12 cellular contexts compared by ENCODE assay signal in the genomic region with DNA sequence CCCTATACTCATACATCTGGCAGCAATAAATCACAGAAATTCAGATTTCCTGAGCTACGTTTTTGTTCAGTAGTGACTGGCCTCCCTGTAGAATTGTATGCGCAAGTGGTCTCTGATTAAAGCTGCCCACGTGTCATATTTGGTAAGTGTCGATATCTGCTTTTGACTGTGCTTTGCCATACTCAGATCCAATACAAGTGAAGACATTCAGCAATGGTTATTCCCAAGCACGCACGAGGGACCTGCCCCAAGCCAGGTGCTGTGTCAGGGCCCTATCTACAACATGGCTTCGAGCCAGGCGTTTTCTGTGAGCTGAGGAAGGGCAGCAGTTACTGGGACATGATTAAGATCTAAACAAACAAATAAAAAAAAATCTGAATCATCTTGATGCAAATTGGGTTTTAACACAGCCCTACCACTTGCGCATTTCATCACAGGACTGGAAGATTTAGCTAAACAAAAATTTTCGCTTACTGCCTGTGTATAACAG. TPM values are rescaled to one million over a fixed set of nuclear protein-coding genes. Genes with fewer than 3 reads are reported as not detected.
DNase-seq lines count a peak whose midpoint lies in the region; ATAC-seq and TF ChIP-seq lines count a peak whose summit lies in the region.
"Had no signal": no experiment of that assay in that cellular context is flagged by ENCODE, and none has a peak within 500 bp of the region (broad histone marks: within the 10 kb centered on the region; RNA-seq: fewer than 3 reads in every experiment).

No MANE protein-coding gene starts in this region.

- no peaks in the 10 kb centered on the region for H3K9me3 ChIP-seq in mammary epithelial cell (replicated peaks; ENCODE audit: insufficient read depth, low read length)
- H3K9me3 ChIP-seq in Panc1 (ENCODE audit: control insufficient read depth, insufficient read depth, low read depth, low read length): no peaks in the 10 kb centered on the region
- no peaks in the 10 kb centered on the region for H3K9me3 ChIP-seq in suprapubic skin
- H3K9me3 ChIP-seq: Peyer's patch had no signal

- no peak for TF ChIP-seq EP300 in suprapubic skin (IDR thresholded peaks at IDR 0.05)

- POLR2A ChIA-PET in MCF 10A (lab: Yijun Ruan, JAX) (interaction anchor here (0.6 to 1.4 kb wide), 7 partner anchors 9 to 836 kb away, joined by 3 to 4 read pairs (median 3); no protein-coding TSS in a partner anchor), Panc1 (lab: Charles Lee) (no interaction called here)

- H4K20me1 ChIP-seq in mammary epithelial cell (ENCODE audit: insufficient read depth, low read length): no peaks in the 10 kb centered on the region

- H3K4me1 ChIP-seq in mammary epithelial cell (ENCODE audit: insufficient read depth, low read length) (peaks cover 21% of the 10 kb centered on the region), Panc1 (ENCODE audit: control insufficient read depth, insufficient read depth, low read length) (peaks cover 11% of the 10 kb centered on the region), suprapubic skin (peaks cover 32% of the 10 kb centered on the region)

- 93% methylated on average over 10 of the region's 10 CpGs for WGBS in mammary epithelial cell (ENCODE audit: low coverage, missing lambda C conversion rate)
- WGBS in suprapubic skin: 44% methylated on average over 10 of the region's 10 CpGs

- H3K27me3 ChIP-seq in mammary epithelial cell (ENCODE audit: insufficient read depth, low read length): no peaks in the 10 kb centered on the region
- no peaks in the 10 kb centered on the region for H3K27me3 ChIP-seq in Panc1 (ENCODE audit: control insufficient read depth, insufficient read depth, low read length)
- H3K27me3 ChIP-seq in suprapubic skin: no peaks in the 10 kb centered on the region
- H3K27me3 ChIP-seq: Peyer's patch had no signal

- BruUV-seq in MCF 10A (replicated peaks; lab: Mats Ljungman, UMichigan): no TSS peak
- no TSS peak for BruUV-seq in mammary epithelial cell (replicated peaks; lab: Mats Ljungman, UMichigan)
- BruUV-seq in Panc1 (replicated peaks; lab: Mats Ljungman, UMichigan): no TSS peak

- DNase-seq in MCF 10A (ENCODE audit: unreplicated experiment) (peak; percentile 93), mammary epithelial cell (no peak), Panc1 (ENCODE audit: low read depth, low spot score) (no peak), fibroblast of mammary gland (ENCODE audit: low read depth) (peak; percentile 76), suprapubic skin (ENCODE audit: low spot score in 2 of 2) (peak in 1 of 2 donors; percentile 72), NCI-H1694 (lab: John Stamatoyannopoulos, UW) (no peak)
- DNase-seq: NCI-H1092 treated with DMSO at 0.1 percent for 48 hours, Peyer's patch had no signal

- dilution Hi-C loops in mammary epithelial cell (cut with HindIII; ENCODE audit: low sequenced_read_pairs): no loop called here

- TF ChIP-seq CTCF in MCF 10A (IDR thresholded peaks at IDR 0.05; ENCODE audit: unreplicated experiment): no peak
- TF ChIP-seq CTCF in mammary epithelial cell (conservative IDR thresholded peaks at IDR 0.05 in 1 of 2, IDR thresholded peaks at IDR 0.05 in 1 of 2; ENCODE audit: extremely low read depth in 1 of 2, insufficient read depth in 1 of 2, low read depth in 1 of 2, low read length in 2 of 2): no peak
- TF ChIP-seq CTCF in Panc1 (IDR thresholded peaks at IDR 0.05): no peak
- no peak for TF ChIP-seq CTCF in fibroblast of mammary gland (conservative IDR thresholded peaks at IDR 0.05; ENCODE audit: control insufficient read depth, insufficient read depth, low read depth, low read length)
- no peak for TF ChIP-seq CTCF in suprapubic skin (IDR thresholded peaks at IDR 0.05)

- H2AFZ ChIP-seq in mammary epithelial cell (ENCODE audit: low read depth, low read length): no peak overlapping the region

- intact Hi-C loops in MCF 10A (cut with micrococcal nuclease): no loop called here
- intact Hi-C loops in mammary epithelial cell (cut with micrococcal nuclease): no loop called here
- intact Hi-C loops in Panc1 (cut with micrococcal nuclease; ENCODE audit: unreplicated experiment): no loop called here

- in situ Hi-C loops in mammary epithelial cell (cut with MboI; ENCODE audit: low sequenced_read_pairs in 2 of 2) (no loop called here), Panc1 (cut with HindIII; ENCODE audit: low pct_unique_long_range_greater_than_20kb, low sequenced_read_pairs) (no loop called here)

- H3K79me2 ChIP-seq in mammary epithelial cell (ENCODE audit: insufficient read depth, low read length): no peaks in the 10 kb centered on the region

- H3K27me3 Mint-ChIP-seq in MCF 10A (ENCODE audit: insufficient read depth, unreplicated experiment): no peaks in the 10 kb centered on the region

- no peak for TF ChIP-seq POLR2A in suprapubic skin (IDR thresholded peaks at IDR 0.05)

- H3K9ac ChIP-seq in mammary epithelial cell (ENCODE audit: insufficient read depth, low read length): no peak overlapping the region

- H3K36me3 Mint-ChIP-seq in MCF 10A (ENCODE audit: insufficient read depth, unreplicated experiment): no peaks in the 10 kb centered on the region
- H3K36me3 Mint-ChIP-seq: WTC11 had no signal

- H3K27ac ChIP-seq in mammary epithelial cell (ENCODE audit: insufficient read depth, low read depth, low read length) (no peak overlapping the region), Panc1 (ENCODE audit: low read length) (no peak overlapping the region), suprapubic skin (peak overlapping the region; percentile 39)

- peaks cover 26% of the 10 kb centered on the region for H3K4me1 Mint-ChIP-seq in MCF 10A (ENCODE audit: insufficient read depth, unreplicated experiment)

- no peak overlapping the region for H3K27ac Mint-ChIP-seq in MCF 10A (ENCODE audit: low read depth, unreplicated experiment)
- H3K27ac Mint-ChIP-seq: WTC11 had no signal

- H3K4me3 ChIP-seq in mammary epithelial cell (replicated peaks in 1 of 3; ENCODE audit: insufficient read depth in 1 of 3, low read depth in 2 of 3, low read length in 3 of 3) (no peak overlapping the region), Panc1 (ENCODE audit: low read depth in 2 of 2, low read length in 2 of 2) (no peak overlapping the region), fibroblast of mammary gland (ENCODE audit: control insufficient read depth, low read depth, low read length) (no peak overlapping the region), suprapubic skin (no peak overlapping the region)
- H3K4me3 ChIP-seq: GM12878, Peyer's patch had no signal

- H3K36me3 ChIP-seq in mammary epithelial cell (ENCODE audit: insufficient read depth, low read length) (no peaks in the 10 kb centered on the region), Panc1 (ENCODE audit: control insufficient read depth, insufficient read depth, low read length) (no peaks in the 10 kb centered on the region), suprapubic skin (no peaks in the 10 kb centered on the region)
- H3K36me3 ChIP-seq: Peyer's patch had no signal

- CTCF ChIA-PET in MCF 10A (lab: Yijun Ruan, JAX): interaction anchor here (0.6 to 1.5 kb wide), 4 partner anchors 16 to 25 kb away, joined by 3 to 5 read pairs (median 4); no protein-coding TSS in a partner anchor
- CTCF ChIA-PET in mammary epithelial cell (lab: Charles Lee; ENCODE audit: low non-redundant PET): no interaction called here
- CTCF ChIA-PET in Panc1 (lab: Charles Lee): no interaction called here

- no peaks in the 10 kb centered on the region for H3K9me3 Mint-ChIP-seq in MCF 10A (ENCODE audit: unreplicated experiment)
- H3K9me3 Mint-ChIP-seq: WTC11 had no signal

- no peak overlapping the region for H3K4me3 Mint-ChIP-seq in MCF 10A (ENCODE audit: unreplicated experiment)
- H3K4me3 Mint-ChIP-seq: WTC11 had no signal

- H3K4me2 ChIP-seq in mammary epithelial cell (ENCODE audit: insufficient read depth, low read depth, low read length): no peak overlapping the region

- ATAC-seq in Panc1 (peak; percentile 63), HG03439 (IDR thresholded peaks at IDR 0.05; ENCODE audit: unreplicated experiment) (no peak), GM21576 (IDR thresholded peaks at IDR 0.05; ENCODE audit: unreplicated experiment) (no peak)
- ATAC-seq: GM12878, WTC11 had no signal

RNA-seq across cellular contexts. Expression of gene ICE2, which starts 47.2 kb away (rescaled TPM):
- total RNA-seq in MCF 10A (2022): 55.1 and 57.9 TPM in 2 replicates
- total RNA-seq in mammary epithelial cell: 10 to 100 TPM; 31.2 to 48.0 TPM
- 17.3 TPM for polyA plus RNA-seq in mammary epithelial cell
- 23.4 TPM for polyA minus RNA-seq in mammary epithelial cell
- 66.2 TPM for total RNA-seq in Panc1 (2021; ENCODE audit: unreplicated experiment)
- 25.3 TPM for polyA plus RNA-seq in Panc1 (2012; ENCODE audit: insufficient read length)
- 10 to 100 TPM; 11.9 to 35.2 (median 27.2) TPM for total RNA-seq in suprapubic skin

Comparison
In these comparisons a context has a peak if more than half of its experiments do, and no peak if none do; other contexts are left out.
1. DNase-seq: peak in MCF 10A (single experiment) and fibroblast of mammary gland (single experiment); none in mammary epithelial cell (single experiment), Panc1 (single experiment) and NCI-H1694 (single experiment).